ENCODE assay signal across 22 cellular contexts in genomic region chrX:124348152-124348551, GRCh38. TPM values are rescaled to one million over a fixed set of nuclear protein-coding genes. Genes with fewer than 3 reads are reported as not detected.
DNase-seq lines count a peak whose midpoint lies in the region; ATAC-seq and TF ChIP-seq lines count a peak whose summit lies in the region.
"Had no signal": no experiment of that assay in that cellular context is flagged by ENCODE, and none has a peak within 500 bp of the region (broad histone marks: within the 10 kb centered on the region; RNA-seq: fewer than 3 reads in every experiment).

No MANE protein-coding gene starts in this region.

- H3K4me3 Mint-ChIP-seq in activated naive CD4-positive, alpha-beta T cell treated with anti-CD3 and anti-CD28 coated beads for 36 hours = peak overlapping the region; percentile 86
- H3K4me3 Mint-ChIP-seq in activated CD4-positive, alpha-beta memory T cell treated with anti-CD3 and anti-CD28 coated beads, Interleukin-2, amount 10 ng/mL, durations not matched to agents 7 days and 5 days = peak overlapping the region; percentile 94

- peak overlapping the region; percentile 95 for H3K27ac Mint-ChIP-seq in activated naive CD4-positive, alpha-beta T cell treated with anti-CD3 and anti-CD28 coated beads for 36 hours
- H3K27ac Mint-ChIP-seq in activated CD4-positive, alpha-beta memory T cell treated with anti-CD3 and anti-CD28 coated beads, Interleukin-2, amount 10 ng/mL, durations not matched to agents 7 days and 5 days = peak overlapping the region; percentile 98

- peaks cover 7% of the 10 kb centered on the region for H3K4me1 ChIP-seq in thymus (ENCODE audit: control insufficient read depth, insufficient read depth, low read length)

- intact Hi-C loops in activated naive CD4-positive, alpha-beta T cell treated with anti-CD3 and anti-CD28 coated beads for 36 hours (cut with micrococcal nuclease) = loop anchor here (5.0 to 10.0 kb wide), 3 partner anchors 471 to 513 kb away; partner anchors contain the start of gene XIAP

- H3K27ac ChIP-seq in thymus (ENCODE audit: low read depth) = peak overlapping the region; percentile 84
- H3K27ac ChIP-seq: coronary artery, HL-60, RWPE1 had no signal

- WGBS in thymus = 6% methylated on average over 6 of the region's 6 CpGs

- H3K4me1 Mint-ChIP-seq in activated naive CD4-positive, alpha-beta T cell treated with anti-CD3 and anti-CD28 coated beads for 36 hours (ENCODE audit: low read depth) = peaks cover 32% of the 10 kb centered on the region
- peaks cover 46% of the 10 kb centered on the region for H3K4me1 Mint-ChIP-seq in activated CD4-positive, alpha-beta memory T cell treated with anti-CD3 and anti-CD28 coated beads, Interleukin-2, amount 10 ng/mL, durations not matched to agents 7 days and 5 days

- H3K27me3 ChIP-seq in thymus (ENCODE audit: control insufficient read depth, insufficient read depth) = no peaks in the 10 kb centered on the region

- no peaks in the 10 kb centered on the region for H3K9me3 ChIP-seq in thymus (ENCODE audit: control insufficient read depth)

- H3K36me3 Mint-ChIP-seq in activated naive CD4-positive, alpha-beta T cell treated with anti-CD3 and anti-CD28 coated beads for 36 hours (ENCODE audit: low read depth) = no peaks in the 10 kb centered on the region
- H3K36me3 Mint-ChIP-seq in activated CD4-positive, alpha-beta memory T cell treated with anti-CD3 and anti-CD28 coated beads, Interleukin-2, amount 10 ng/mL, durations not matched to agents 7 days and 5 days (ENCODE audit: low read depth) = peaks cover 19% of the 10 kb centered on the region

- CTCF ChIA-PET in activated naive CD4-positive, alpha-beta T cell treated with anti-CD3 and anti-CD28 coated beads for 36 hours (lab: Charles Lee) = interaction anchor here (0.7 to 1.2 kb wide), 3 partner anchors 25 to 137 kb away, joined by 3 to 6 read pairs (median 4); no protein-coding TSS in a partner anchor
- CTCF ChIA-PET in activated CD4-positive, alpha-beta memory T cell treated with anti-CD3 and anti-CD28 coated beads, Interleukin-2, amount 10 ng/mL, durations not matched to agents 7 days and 5 days (lab: Charles Lee) = interaction anchor here (1.2 to 1.5 kb wide), 3 partner anchors 10 to 137 kb away, joined by 3 to 4 read pairs (median 3); no protein-coding TSS in a partner anchor

- no peak for ATAC-seq in HG03280 (IDR thresholded peaks at IDR 0.05; ENCODE audit: unreplicated experiment)
- ATAC-seq in HG02642 (IDR thresholded peaks at IDR 0.05; ENCODE audit: poor library complexity, unreplicated experiment) = no peak
- ATAC-seq in HG03135 (IDR thresholded peaks at IDR 0.05; ENCODE audit: unreplicated experiment) = no peak

- H3K36me3 ChIP-seq in thymus (ENCODE audit: control insufficient read depth, insufficient read depth) = no peaks in the 10 kb centered on the region

- DNase-seq in activated naive CD4-positive, alpha-beta T cell treated with anti-CD3 and anti-CD28 coated beads for 36 hours = no peak
- no peak for DNase-seq in activated naive CD4-positive, alpha-beta T cell (lab: John Stamatoyannopoulos, UW)
- no peak for DNase-seq in activated CD4-positive, alpha-beta memory T cell treated with anti-CD3 and anti-CD28 coated beads, Interleukin-2, amount 10 ng/mL, durations not matched to agents 7 days and 5 days
- DNase-seq in erythroblast (lab: John Stamatoyannopoulos, UW) = peak; percentile 8 to 28
- DNase-seq: activated CD4-positive, CD25-positive, alpha-beta regulatory T cell; COR-L47; KBM-7; NCI-H1105 treated with DMSO at 0.1 percent for 48 hours; NCI-H2171 treated with DMSO at 0.1 percent for 48 hours; NK-92 treated with Interleukin-12 subunit alpha and Interleukin-12 subunit beta, amount 100 ng/mL, for 24 hours; stimulated activated CD4-positive, alpha-beta T cell treated with anti-CD3 and anti-CD28 coated beads, Interleukin-15, amount 100 ng/mL, for 24 hours; SW 1271 had no signal

- no peaks in the 10 kb centered on the region for H3K9me3 Mint-ChIP-seq in activated naive CD4-positive, alpha-beta T cell treated with anti-CD3 and anti-CD28 coated beads for 36 hours
- H3K9me3 Mint-ChIP-seq in activated CD4-positive, alpha-beta memory T cell treated with anti-CD3 and anti-CD28 coated beads, Interleukin-2, amount 10 ng/mL, durations not matched to agents 7 days and 5 days = no peaks in the 10 kb centered on the region

- no peaks in the 10 kb centered on the region for H3K27me3 Mint-ChIP-seq in activated naive CD4-positive, alpha-beta T cell treated with anti-CD3 and anti-CD28 coated beads for 36 hours (ENCODE audit: low read depth)
- H3K27me3 Mint-ChIP-seq in activated CD4-positive, alpha-beta memory T cell treated with anti-CD3 and anti-CD28 coated beads, Interleukin-2, amount 10 ng/mL, durations not matched to agents 7 days and 5 days = no peaks in the 10 kb centered on the region

- no peak for TF ChIP-seq POLR2A in erythroblast (IDR thresholded peaks at IDR 0.05; ENCODE audit: low read length)

- H3K4me3 ChIP-seq in thymus (ENCODE audit: low read length) = peak overlapping the region; percentile 73
- H3K4me3 ChIP-seq: coronary artery had no signal

- POLR2A ChIA-PET in activated CD4-positive, alpha-beta memory T cell treated with anti-CD3 and anti-CD28 coated beads, Interleukin-2, amount 10 ng/mL, durations not matched to agents 7 days and 5 days (lab: Charles Lee) = interaction anchor here (0.9 to 8.5 kb wide), 13 partner anchors 8 to 488 kb away, joined by 3 to 118 read pairs (median 6); partner anchors contain the start of gene STAG2

RNA-seq across cellular contexts. Expression of gene SH2D1A, which starts 1.8 kb away (rescaled TPM):
- total RNA-seq in activated naive CD4-positive, alpha-beta T cell treated with anti-CD3 and anti-CD28 coated beads for 36 hours = 10 to 100 TPM; 17.0 to 17.2 TPM
- 10 to 100 TPM; 58.3 to 61.2 TPM for total RNA-seq in activated CD4-positive, alpha-beta memory T cell treated with anti-CD3 and anti-CD28 coated beads, Interleukin-2, amount 10 ng/mL, durations not matched to agents 7 days and 5 days
- 81.1 TPM for polyA plus RNA-seq in thymus
- total RNA-seq: epithelial cell of proximal tubule, renal cortical epithelial cell had no signal

RNA-seq across cellular contexts. Expression of gene TEX13D, which starts 15.7 kb away (rescaled TPM):
- total RNA-seq in activated naive CD4-positive, alpha-beta T cell treated with anti-CD3 and anti-CD28 coated beads for 36 hours = under 1 TPM in 1 of 2 experiments, not detected in 1; 0.07 TPM
- total RNA-seq in activated CD4-positive, alpha-beta memory T cell treated with anti-CD3 and anti-CD28 coated beads, Interleukin-2, amount 10 ng/mL, durations not matched to agents 7 days and 5 days = not detected
- 0.37 TPM for polyA plus RNA-seq in thymus
- total RNA-seq: epithelial cell of proximal tubule, lower leg skin, renal cortical epithelial cell had no signal

Comparison
In these comparisons a context has a peak if more than half of its experiments do, and no peak if none do; other contexts are left out.
1. DNase-seq: peak in erythroblast (2 of 2); none in activated naive CD4-positive, alpha-beta T cell treated with anti-CD3 and anti-CD28 coated beads for 36 hours (single experiment), activated naive CD4-positive, alpha-beta T cell (0 of 4) and activated CD4-positive, alpha-beta memory T cell treated with anti-CD3 and anti-CD28 coated beads, Interleukin-2, amount 10 ng/mL, durations not matched to agents 7 days and 5 days (single experiment).